In the genomic region with DNA sequence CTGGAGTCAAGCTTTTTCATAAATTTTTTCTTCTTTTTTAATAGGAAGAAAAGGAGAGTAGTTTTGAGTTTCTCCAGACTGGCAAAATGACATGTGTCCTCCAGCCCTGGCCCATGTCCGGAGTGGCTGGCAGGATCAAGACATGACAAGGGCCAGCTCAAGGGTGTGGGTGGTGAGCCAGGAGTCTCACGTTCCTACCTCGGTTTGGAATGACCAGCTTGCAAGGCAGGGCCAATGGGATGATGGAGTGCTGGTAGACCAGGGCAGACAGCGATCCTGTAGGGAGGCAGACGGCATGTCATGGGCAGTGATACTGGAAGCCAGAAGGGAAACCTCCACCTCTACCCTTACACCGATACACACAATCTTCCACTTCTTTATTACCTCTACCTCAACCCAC, we compare ENCODE assay signal across 22 cellular contexts.
A peak's percentile ranks its signal among the peaks of the same experiment; 100 is the strongest.
DNase-seq lines count a peak whose midpoint lies in the region; ATAC-seq and TF ChIP-seq lines count a peak whose summit lies in the region.
"Had no signal": no experiment of that assay in that cellular context is flagged by ENCODE, and none has a peak within 500 bp of the region (broad histone marks: within the 10 kb centered on the region; RNA-seq: fewer than 3 reads in every experiment).

No MANE protein-coding gene starts in this region.

- ATAC-seq in Right ventricle myocardium inferior, result peak; percentile 70
- peak; percentile 32 for ATAC-seq in upper lobe of right lung
- no peak for ATAC-seq in naive thymus-derived CD8-positive, alpha-beta T cell
- ATAC-seq: CD8-positive, alpha-beta T cell had no signal

- H3K27ac ChIP-seq in left ventricle myocardium inferior (replicated peaks), result peak overlapping the region; percentile 95
- H3K27ac ChIP-seq in sigmoid colon, result peak overlapping the region in 3 of 4 donors; percentile 33 to 98 (median 97)
- no peak overlapping the region for H3K27ac ChIP-seq in upper lobe of right lung
- H3K27ac ChIP-seq: 22Rv1, C4-2B had no signal

- H3K4me1 Mint-ChIP-seq in naive thymus-derived CD8-positive, alpha-beta T cell, result peaks cover 0 to 3% (median 0%) of the 10 kb centered on the region in 4 donors
- H3K4me1 Mint-ChIP-seq: B cell had no signal

- TF ChIP-seq EP300 in sigmoid colon (IDR thresholded peaks at IDR 0.05), result no peak

- H3K4me1 ChIP-seq in left ventricle myocardium inferior (peaks cover 89% of the 10 kb centered on the region), sigmoid colon (peaks cover 0 to 95% (median 60%) of the 10 kb centered on the region in 4 donors), upper lobe of right lung (peaks cover 31% of the 10 kb centered on the region)

- no peaks in the 10 kb centered on the region for H3K9me3 Mint-ChIP-seq in naive thymus-derived CD8-positive, alpha-beta T cell
- H3K9me3 Mint-ChIP-seq: CD8-positive, alpha-beta T cell had no signal

- DNase-seq in Right ventricle myocardium inferior (ENCODE audit: missing footprints) (no peak), cardiac septum (ENCODE audit: low spot score) (no peak), left ventricle myocardium inferior (no peak), sigmoid colon (no peak), upper lobe of right lung (no peak), DMS 273 (lab: John Stamatoyannopoulos, UW; ENCODE audit: unreplicated experiment) (no peak), COLO668 (lab: John Stamatoyannopoulos, UW; ENCODE audit: unreplicated experiment) (no peak)
- no peak for DNase-seq in naive thymus-derived CD8-positive, alpha-beta T cell
- DNase-seq: CD8-positive, alpha-beta T cell; DMS79 treated with DMSO at 0.1 percent for 48 hours; GF-D8; NCI-H1048; NCI-H1417; NCI-H1694; NCI-H2029 treated with DMSO at 0.1 percent for 48 hours; NCI-H2227 treated with DMSO at 0.1 percent for 48 hours; NCI-H69; RPMI8226; SIG-M5 had no signal

- H3K36me3 Mint-ChIP-seq in naive thymus-derived CD8-positive, alpha-beta T cell, result no peaks in the 10 kb centered on the region
- H3K36me3 Mint-ChIP-seq: CD8-positive, alpha-beta T cell had no signal

- no peak overlapping the region for H3K4me3 Mint-ChIP-seq in naive thymus-derived CD8-positive, alpha-beta T cell
- H3K4me3 Mint-ChIP-seq: B cell; CD8-positive, alpha-beta T cell had no signal

- intact Hi-C loops in Right ventricle myocardium inferior (cut with DNase I), result no loop called here
- intact Hi-C loops in cardiac septum (cut with DNase I), result no loop called here
- intact Hi-C loops in left ventricle myocardium inferior (cut with micrococcal nuclease), result no loop called here
- intact Hi-C loops in sigmoid colon (cut with DNase I), result no loop called here
- intact Hi-C loops in upper lobe of right lung (cut with DNase I), result no loop called here

- WGBS in sigmoid colon, 2 donors, result 89 to 93% methylated on average over 6 of the region's 6 CpGs

- no peaks in the 10 kb centered on the region for H3K27me3 ChIP-seq in left ventricle myocardium inferior (ENCODE audit: low read depth)
- H3K27me3 ChIP-seq in sigmoid colon, result no peaks in the 10 kb centered on the region
- no peaks in the 10 kb centered on the region for H3K27me3 ChIP-seq in upper lobe of right lung

- H3K4me3 ChIP-seq in left ventricle myocardium inferior (no peak overlapping the region), sigmoid colon (no peak overlapping the region), upper lobe of right lung (no peak overlapping the region)

- peaks cover 0 to 19% (median 13%) of the 10 kb centered on the region in 5 donors for H3K27me3 Mint-ChIP-seq in naive thymus-derived CD8-positive, alpha-beta T cell

- POLR2A ChIA-PET in naive thymus-derived CD8-positive, alpha-beta T cell (lab: Charles Lee), result no interaction called here

- no peaks in the 10 kb centered on the region for H3K9me3 ChIP-seq in left ventricle myocardium inferior (replicated peaks)
- no peaks in the 10 kb centered on the region for H3K9me3 ChIP-seq in sigmoid colon
- no peaks in the 10 kb centered on the region for H3K9me3 ChIP-seq in upper lobe of right lung

- peaks cover 97% of the 10 kb centered on the region for H3K36me3 ChIP-seq in left ventricle myocardium inferior
- peaks cover 79 to 98% (median 96%) of the 10 kb centered on the region in 4 donors for H3K36me3 ChIP-seq in sigmoid colon
- peaks cover 96% of the 10 kb centered on the region for H3K36me3 ChIP-seq in upper lobe of right lung

- TF ChIP-seq POLR2A in sigmoid colon (IDR thresholded peaks at IDR 0.05), result no peak

- no peak overlapping the region for H3K27ac Mint-ChIP-seq in naive thymus-derived CD8-positive, alpha-beta T cell
- H3K27ac Mint-ChIP-seq: B cell; CD8-positive, alpha-beta T cell had no signal

- TF ChIP-seq CTCF in left ventricle myocardium inferior (IDR thresholded peaks at IDR 0.05; ENCODE audit: borderline replicate concordance), result no peak
- TF ChIP-seq CTCF in sigmoid colon (IDR thresholded peaks at IDR 0.05), result no peak
- no peak for TF ChIP-seq CTCF in upper lobe of right lung (IDR thresholded peaks at IDR 0.05)

Comparison
In these comparisons a context has a peak if more than half of its experiments do, and no peak if none do; other contexts are left out.
1. ATAC-seq: peak in Right ventricle myocardium inferior (single experiment) and upper lobe of right lung (single experiment); none in naive thymus-derived CD8-positive, alpha-beta T cell (0 of 2).